ENCODE assay signal across 15 cellular contexts in genomic region chr17:17710355-17710727, GRCh38. TPM values are rescaled to one million over a fixed set of nuclear protein-coding genes. Genes with fewer than 3 reads are reported as not detected.
DNase-seq lines count a peak whose midpoint lies in the region; ATAC-seq and TF ChIP-seq lines count a peak whose summit lies in the region.
"Had no signal": no experiment of that assay in that cellular context is flagged by ENCODE, and none has a peak within 500 bp of the region (broad histone marks: within the 10 kb centered on the region; RNA-seq: fewer than 3 reads in every experiment).

No MANE protein-coding gene starts in this region.

- H3K27me3 ChIP-seq in PC-3 (ENCODE audit: low read length) (no peaks in the 10 kb centered on the region), muscle layer of colon (ENCODE audit: control insufficient read depth in 1 of 2, insufficient read depth in 2 of 2, low read length in 2 of 2) (no peaks in the 10 kb centered on the region), upper lobe of left lung (no peaks in the 10 kb centered on the region)
- H3K27me3 ChIP-seq: heart left ventricle, ovary had no signal

- H3K27ac ChIP-seq in PC-3 (ENCODE audit: low read length) (peak overlapping the region; percentile 82), coronary artery (peak overlapping the region; percentile 26 to 72), muscle layer of colon (ENCODE audit: low read depth, low read length) (peak overlapping the region; percentile 93), upper lobe of left lung (peak overlapping the region; percentile 52 to 83 (median 58))
- H3K27ac ChIP-seq: ovary had no signal

- no peak for TF ChIP-seq EP300 in upper lobe of left lung (IDR thresholded peaks at IDR 0.05)

- 88% methylated on average over 4 of the region's 4 CpGs; no CpG with 5 or more reads in 1 of the 2 donors for WGBS in upper lobe of left lung, 2 donors

- H3K36me3 ChIP-seq in PC-3 (ENCODE audit: low read depth, low read length), result no peaks in the 10 kb centered on the region; the same call in 1 of the 2 replicates
- no peaks in the 10 kb centered on the region for H3K36me3 ChIP-seq in muscle layer of colon (ENCODE audit: insufficient read depth, low read length)
- H3K36me3 ChIP-seq in upper lobe of left lung, result no peaks in the 10 kb centered on the region
- H3K36me3 ChIP-seq: heart left ventricle, left ventricle myocardium inferior, ovary had no signal

- no peaks in the 10 kb centered on the region for H3F3A ChIP-seq in PC-3 (ENCODE audit: low read length, unreplicated experiment)

- CTCF ChIA-PET in PC-3 (lab: Charles Lee), result no interaction called here

- intact Hi-C loops in PC-3 (cut with micrococcal nuclease), result no loop called here

- DNase-seq in PC-3, result no peak
- no peak for DNase-seq in coronary artery (ENCODE audit: low spot score)
- DNase-seq in upper lobe of left lung, result peak in 1 of 2 donors; percentile 63
- no peak for DNase-seq in mucosa of gallbladder (ENCODE audit: low spot score)
- DNase-seq in SIG-M5 (lab: John Stamatoyannopoulos, UW), result no peak
- DNase-seq: heart left ventricle; Karpas-422; left ventricle myocardium inferior; NCI-H2081 treated with DMSO at 0.1 percent for 48 hours; NK-92 treated with Interleukin-12 subunit alpha and Interleukin-12 subunit beta, amount 100 ng/mL, for 24 hours; stimulated activated CD4-positive, alpha-beta T cell treated with anti-CD3 and anti-CD28 coated beads, Interleukin-2, amount 100 ng/mL, for 48 hours; stimulated activated naive B cell treated with anti-CD40 and anti-IgM and Interleukin-4, amounts not matched to agents 10 μg/mL and 1 μg/mL and 100 μg/mL, for 72 hours had no signal

- H3K4me3 ChIP-seq in PC-3 (ENCODE audit: low read length) (no peak overlapping the region), coronary artery (no peak overlapping the region), muscle layer of colon (ENCODE audit: low read depth in 1 of 2, low read length in 2 of 2) (no peak overlapping the region), upper lobe of left lung (no peak overlapping the region)
- H3K4me3 ChIP-seq: heart left ventricle, left ventricle myocardium inferior, ovary had no signal

- H3K4me1 ChIP-seq in PC-3 (ENCODE audit: insufficient read depth, low read length) (peaks cover 34% of the 10 kb centered on the region), muscle layer of colon (ENCODE audit: insufficient read depth, low read length) (peaks cover 51% of the 10 kb centered on the region), upper lobe of left lung (peaks cover 45 to 80% (median 55%) of the 10 kb centered on the region in 4 donors)

- peaks cover 87% of the 10 kb centered on the region for H3K79me2 ChIP-seq in PC-3 (ENCODE audit: low read length)

- H3K9me3 ChIP-seq in PC-3 (ENCODE audit: low read length), result no peaks in the 10 kb centered on the region
- H3K9me3 ChIP-seq in muscle layer of colon (ENCODE audit: low read length), result no peaks in the 10 kb centered on the region
- H3K9me3 ChIP-seq in upper lobe of left lung, result no peaks in the 10 kb centered on the region
- H3K9me3 ChIP-seq: heart left ventricle, left ventricle myocardium inferior, ovary had no signal

- BruUV-seq in PC-3 (replicated peaks; lab: Mats Ljungman, UMichigan), result no TSS peak

- H2AFZ ChIP-seq in PC-3 (ENCODE audit: low read length), result no peak overlapping the region

- H3K9ac ChIP-seq in PC-3 (ENCODE audit: low read length), result peak overlapping the region; percentile 57
- no peak overlapping the region for H3K9ac ChIP-seq in muscle layer of colon (ENCODE audit: low read length)

- POLR2A ChIA-PET in PC-3 (lab: Charles Lee; ENCODE audit: unreplicated experiment), result no interaction called here

- TF ChIP-seq CTCF in PC-3 (conservative IDR thresholded peaks at IDR 0.05; ENCODE audit: low read depth, low read length), result no peak
- TF ChIP-seq CTCF in coronary artery (IDR thresholded peaks at IDR 0.05), result no peak
- TF ChIP-seq CTCF in upper lobe of left lung (IDR thresholded peaks at IDR 0.05), result no peak

- H3K4me2 ChIP-seq in PC-3 (ENCODE audit: low read length), result peak overlapping the region; percentile 74

- H3K9me2 ChIP-seq in PC-3 (replicated peaks; ENCODE audit: low read length), result no peaks in the 10 kb centered on the region

- peak; percentile 11 for ATAC-seq in PC-3
- no peak for ATAC-seq in upper lobe of left lung (ENCODE audit: low FRiP score in 2 of 2)
- ATAC-seq in HG03097 (IDR thresholded peaks at IDR 0.05; ENCODE audit: low FRiP score, unreplicated experiment), result no peak
- ATAC-seq: stimulated activated naive B cell treated with anti-CD40 and anti-IgM and Interleukin-4, amounts not matched to agents 10 μg/mL and 1 μg/mL and 100 μg/mL, for 72 hours had no signal

- H4K20me1 ChIP-seq in PC-3 (ENCODE audit: low read length), result no peaks in the 10 kb centered on the region

- TF ChIP-seq POLR2A in upper lobe of left lung (IDR thresholded peaks at IDR 0.05), result no peak

RNA-seq across cellular contexts. Expression of gene RAI1, which starts 29.1 kb away (rescaled TPM):
- total RNA-seq in PC-3 (2014; rRNA removed) (33.0 and 64.2 TPM in 2 replicates), upper lobe of left lung (10 to 100 TPM; 33.8 to 76.6 (median 41.2) TPM), mucosa of gallbladder (60.3 TPM)
